ENCODE assay signal across 20 cellular contexts in genomic region chr3:150399060-150399459, GRCh38.
"Had no signal": no experiment of that assay in that cellular context is flagged by ENCODE, and none has a peak within 500 bp of the region (broad histone marks: within the 10 kb centered on the region; RNA-seq: fewer than 3 reads in every experiment).

No MANE protein-coding gene starts in this region.

- H3K4me2 ChIP-seq: KMS-11, SK-N-SH had no signal

- ATAC-seq: HepG2 had no signal

- H3K9ac ChIP-seq: KMS-11, SK-N-SH had no signal

- DNase-seq: IMR-90, Kasumi-1, MV-4-11, NCI-H1048, NCI-H1105, NCI-H1417, NCI-H1436 treated with DMSO at 0.1 percent for 48 hours, NCI-H1694, NCI-H187 treated with DMSO at 0.1 percent for 48 hours, NCI-H2029 treated with DMSO at 0.1 percent for 48 hours, NCI-H2227 treated with DMSO at 0.1 percent for 48 hours, NCI-H524, NCI-H526 treated with DMSO at 0.1 percent for 48 hours, NCI-H774, SHP77, SK-N-SH, SW 1271 had no signal

- H3K9me3 ChIP-seq: SK-N-SH had no signal

- FAIRE-seq: HepG2 had no signal

- H3K27ac ChIP-seq: KMS-11, RWPE1 had no signal
